In genomic region chr19:34772697-34773554, GRCh38 we compare ENCODE assay signal across 1 cellular context.
TF ChIP-seq lines count a peak whose summit lies in the region.

TSS of gene ZNF599 (minus strand) at chr19:34773215. CDS start at chr19:34772841, 374 bp downstream.

TF ChIP-seq in HepG2, 621 proteins besides CTCF, POLR2A, EP300 and RAD21 (continued from another document and continues in another):
- no peak; the same call in 1 of the 2 replicates for TF ChIP-seq NFAT5 (CRISPR knock-in tag; IDR thresholded peaks at IDR 0.05)
- TF ChIP-seq ZNF414 (CRISPR knock-in tag; IDR thresholded peaks at IDR 0.05) = 0 out of 2 replicates have a peak, but pooled peaks have one; percentile 18
- TF ChIP-seq HNRNPLL (IDR thresholded peaks at IDR 0.05; ENCODE audit: low read depth, low read length, poor library complexity, severe bottlenecking) = peak; percentile 84
- TF ChIP-seq ZNF564 (CRISPR knock-in tag; IDR thresholded peaks at IDR 0.05) = no peak
- no peak for TF ChIP-seq ZSCAN22 (CRISPR knock-in tag; IDR thresholded peaks at IDR 0.05)
- peak; percentile 75; the same call in 1 of the 2 replicates for TF ChIP-seq RNF2 (conservative IDR thresholded peaks at IDR 0.05; ENCODE audit: low read depth)
- TF ChIP-seq TRIM22 (IDR thresholded peaks at IDR 0.05) = no peak
- no peak for TF ChIP-seq PRDM15 (CRISPR knock-in tag; IDR thresholded peaks at IDR 0.05)
- no peak for TF ChIP-seq AKNA (CRISPR knock-in tag; IDR thresholded peaks at IDR 0.05; ENCODE audit: borderline replicate concordance)
- peak; percentile 22; the same call in 1 of the 2 replicates for TF ChIP-seq ZNF281 (CRISPR knock-in tag; IDR thresholded peaks at IDR 0.05; ENCODE audit: borderline replicate concordance)
- TF ChIP-seq XRCC5 (optimal IDR thresholded peaks at IDR 0.05; ENCODE audit: low read length) = no peak
- no peak for TF ChIP-seq PLRG1 (conservative IDR thresholded peaks at IDR 0.05)
- peak; percentile 72; the same call in 1 of the 2 replicates for TF ChIP-seq ZNF383 (CRISPR knock-in tag; IDR thresholded peaks at IDR 0.05; ENCODE audit: borderline replicate concordance)
- no peak for TF ChIP-seq ZNF136 (CRISPR knock-in tag; IDR thresholded peaks at IDR 0.05; ENCODE audit: low read depth)
- no peak for TF ChIP-seq JDP2 (CRISPR knock-in tag; IDR thresholded peaks at IDR 0.05; ENCODE audit: borderline replicate concordance)
- TF ChIP-seq MED1 (CRISPR knock-in tag; IDR thresholded peaks at IDR 0.05) = peak; percentile 42; the same call in 1 of the 2 replicates
- TF ChIP-seq ZBTB40 (IDR thresholded peaks at IDR 0.05) = peak; percentile 59
- peak; percentile 73 for TF ChIP-seq ZBTB40 (CRISPR knock-in tag; IDR thresholded peaks at IDR 0.05)
- TF ChIP-seq ZNF703 (CRISPR knock-in tag; IDR thresholded peaks at IDR 0.05; ENCODE audit: borderline replicate concordance) = no peak
- no peak for TF ChIP-seq ZIK1 (CRISPR knock-in tag; IDR thresholded peaks at IDR 0.05; ENCODE audit: borderline replicate concordance, low read depth)
